ENCODE assay signal across 8 cellular contexts in the genomic region with DNA sequence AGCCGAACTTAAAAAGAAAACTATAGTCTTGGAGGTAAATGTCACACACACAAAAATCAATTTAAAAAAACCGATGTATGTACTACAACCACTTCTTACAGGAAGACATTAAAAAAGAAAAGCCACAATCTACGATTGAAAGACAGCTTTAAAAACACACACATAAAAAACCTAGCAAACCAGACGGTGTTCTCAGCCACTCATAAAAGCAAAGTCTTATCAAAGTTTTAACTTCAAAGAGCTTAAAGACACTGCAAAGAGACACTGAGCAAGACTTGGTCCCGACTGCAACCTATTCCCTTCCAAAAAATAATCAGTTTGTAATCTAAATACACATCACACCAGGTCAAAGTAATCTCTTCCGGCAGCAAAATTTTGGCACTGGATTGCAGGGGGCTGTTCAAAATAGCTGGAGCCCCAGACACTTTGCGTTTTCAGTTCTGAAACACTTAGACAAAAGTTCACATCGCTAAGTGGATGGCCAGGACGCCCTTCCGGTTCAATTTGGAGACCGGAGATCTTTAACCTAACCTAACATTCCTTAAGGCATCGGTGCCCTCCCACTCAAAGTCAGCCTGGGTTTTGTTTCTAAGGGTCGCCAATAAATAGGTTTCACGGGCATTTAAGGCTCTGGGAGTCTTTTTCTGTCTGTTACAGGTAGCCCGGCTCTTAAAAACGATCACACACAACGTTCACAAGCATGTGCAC. TPM values are rescaled to one million over a fixed set of nuclear protein-coding genes. Genes with fewer than 3 reads are reported as not detected.
DNase-seq lines count a peak whose midpoint lies in the region; ATAC-seq and TF ChIP-seq lines count a peak whose summit lies in the region.

No MANE protein-coding gene starts in this region.

- H3K9me3 ChIP-seq in DOHH2 (ENCODE audit: control insufficient read depth, insufficient read depth, low read length) (no peaks in the 10 kb centered on the region), SK-N-MC (ENCODE audit: low read depth, low read length) (no peaks in the 10 kb centered on the region), esophagus squamous epithelium (no peaks in the 10 kb centered on the region)

- in situ Hi-C loops in ACHN (cut with HindIII; ENCODE audit: low pct_ligation_motif_present, low pct_unique_long_range_greater_than_20kb, low sequenced_read_pairs) = no loop called here

- peaks cover 44% of the 10 kb centered on the region for H3K79me2 ChIP-seq in DOHH2 (ENCODE audit: control insufficient read depth, low read length)

- H3K9ac ChIP-seq in SK-N-MC (ENCODE audit: insufficient read length) (no peak overlapping the region), rectal smooth muscle tissue (ENCODE audit: low read length) (no peak overlapping the region)

- no peaks in the 10 kb centered on the region for H3F3A ChIP-seq in DOHH2 (ENCODE audit: control insufficient read depth, insufficient read depth)

- no peak overlapping the region for H3K27ac ChIP-seq in DOHH2 (ENCODE audit: low read depth, low read length)
- no peak overlapping the region for H3K27ac ChIP-seq in SK-N-MC
- peak overlapping the region; percentile 32 to 80 (median 65) for H3K27ac ChIP-seq in esophagus squamous epithelium
- H3K27ac ChIP-seq in rectal smooth muscle tissue (ENCODE audit: low read depth, low read length) = no peak overlapping the region
- H3K27ac ChIP-seq in substantia nigra (ENCODE audit: low read depth, low read length, poor library complexity, severe bottlenecking) = no peak overlapping the region

- peaks cover 12% of the 10 kb centered on the region for H3K4me1 ChIP-seq in DOHH2 (ENCODE audit: control insufficient read depth, low read length)
- peaks cover 40 to 76% (median 65%) of the 10 kb centered on the region in 3 donors for H3K4me1 ChIP-seq in esophagus squamous epithelium
- H3K4me1 ChIP-seq in rectal smooth muscle tissue (ENCODE audit: control insufficient read depth, insufficient read depth, low read length) = peaks cover 34% of the 10 kb centered on the region

- no peaks in the 10 kb centered on the region for H4K20me1 ChIP-seq in DOHH2 (ENCODE audit: control insufficient read depth, insufficient read depth, low read depth, low read length)

- no peak for ATAC-seq in HG03571 (IDR thresholded peaks at IDR 0.05; ENCODE audit: unreplicated experiment)

- H3K9me2 ChIP-seq in DOHH2 (replicated peaks; ENCODE audit: control insufficient read depth, low read length) = no peaks in the 10 kb centered on the region

- H3K4me2 ChIP-seq in DOHH2 (ENCODE audit: low read length) = peak overlapping the region; percentile 51

- TF ChIP-seq POLR2A in esophagus squamous epithelium (IDR thresholded peaks at IDR 0.05) = no peak

- DNase-seq in SK-N-MC (ENCODE audit: low read depth, low spot score) = no peak
- no peak for DNase-seq in esophagus squamous epithelium (lab: John Stamatoyannopoulos, UW)
- DNase-seq in amniotic stem cell (lab: John Stamatoyannopoulos, UW) = no peak
- DNase-seq in ACHN = no peak
- DNase-seq in substantia nigra (lab: John Stamatoyannopoulos, UW) = no peak

- intact Hi-C loops in esophagus squamous epithelium (cut with DNase I) = no loop called here

- peak overlapping the region; percentile 17; the same call in 1 of the 2 replicates for H3K4me3 ChIP-seq in DOHH2 (ENCODE audit: low read length)
- peak overlapping the region; percentile 57 for H3K4me3 ChIP-seq in SK-N-MC
- peak overlapping the region; percentile 36 to 74 (median 52) for H3K4me3 ChIP-seq in esophagus squamous epithelium
- H3K4me3 ChIP-seq in rectal smooth muscle tissue (ENCODE audit: low read length) = peak overlapping the region; percentile 56

- H3K27me3 ChIP-seq in DOHH2 (ENCODE audit: control insufficient read depth, low read length) (no peaks in the 10 kb centered on the region), esophagus squamous epithelium (no peaks in the 10 kb centered on the region), rectal smooth muscle tissue (ENCODE audit: control insufficient read depth, insufficient read depth, low read length) (no peaks in the 10 kb centered on the region)

- TF ChIP-seq CTCF in DOHH2 (IDR thresholded peaks at IDR 0.05; ENCODE audit: low read depth, low read length, poor library complexity, severe bottlenecking) (no peak), esophagus squamous epithelium (IDR thresholded peaks at IDR 0.05) (no peak)

- 2 to 6% methylated on average over 16 to 17 of the region's 17 CpGs for WGBS in esophagus squamous epithelium, 2 donors

- H3K36me3 ChIP-seq in DOHH2 (ENCODE audit: control insufficient read depth, low read length) (no peaks in the 10 kb centered on the region), SK-N-MC (ENCODE audit: insufficient read depth, low read length) (no peaks in the 10 kb centered on the region), esophagus squamous epithelium (no peaks in the 10 kb centered on the region), rectal smooth muscle tissue (ENCODE audit: control insufficient read depth, insufficient read depth, low read length) (no peaks in the 10 kb centered on the region)

RNA-seq across cellular contexts. Expression of a gene that starts 2.6 kb away (rescaled TPM):
- 10 to 100 TPM in 3 of 4 donors, 1 to 10 TPM in 1; 8.3 to 19.6 (median 14.7) TPM for total RNA-seq in esophagus squamous epithelium

Comparison
In these comparisons a context has a peak if more than half of its experiments do, and no peak if none do; other contexts are left out.
1. H3K27ac ChIP-seq: peak in esophagus squamous epithelium (4 of 4); none in DOHH2 (single experiment), SK-N-MC (single experiment), rectal smooth muscle tissue (single experiment) and substantia nigra (single experiment).
2. Peak in every context shown above with its lines, with median percentiles within 50 percentile points of each other: H3K4me3 ChIP-seq.